In the genomic region with DNA sequence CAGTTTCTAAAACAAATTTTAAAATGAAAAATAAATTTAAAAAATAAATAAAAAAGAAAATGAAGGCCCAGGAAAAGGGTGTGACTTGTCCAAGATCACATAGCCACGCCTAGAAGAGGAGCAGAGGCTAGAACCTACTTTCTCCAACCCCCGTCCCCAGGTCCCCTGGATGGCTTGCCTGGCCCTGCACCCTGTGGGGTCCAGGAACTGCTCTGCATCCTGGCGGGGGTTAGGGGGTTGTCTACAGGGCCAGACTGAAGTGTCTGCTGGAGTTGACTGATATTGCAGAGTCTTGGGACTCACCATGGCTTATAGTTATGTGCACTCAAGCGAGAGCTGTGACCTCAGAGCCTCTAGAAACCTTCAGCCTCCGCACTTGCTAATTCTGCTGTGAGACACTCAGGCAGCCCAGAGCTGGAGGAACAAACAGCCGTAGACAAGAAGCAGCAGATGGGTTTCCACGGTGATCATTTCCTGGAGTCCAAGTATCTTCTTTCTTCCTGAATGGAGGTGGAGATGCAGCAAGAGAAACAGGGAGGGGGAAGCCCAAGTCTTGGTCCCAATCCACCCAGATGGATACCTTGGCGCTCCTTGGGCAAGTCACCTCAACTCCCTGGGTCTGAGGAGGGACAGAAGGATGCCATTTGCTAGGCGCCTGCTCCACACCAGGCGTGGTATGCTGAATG, we compare ENCODE assay signal across 17 cellular contexts. TPM values are rescaled to one million over a fixed set of nuclear protein-coding genes. Genes with fewer than 3 reads are reported as not detected.
DNase-seq lines count a peak whose midpoint lies in the region; ATAC-seq, FAIRE-seq and TF ChIP-seq lines count a peak whose summit lies in the region.
"Had no signal": no experiment of that assay in that cellular context is flagged by ENCODE, and none has a peak within 500 bp of the region (broad histone marks: within the 10 kb centered on the region; RNA-seq: fewer than 3 reads in every experiment).

No MANE protein-coding gene starts in this region.

- POLR2A ChIA-PET in GM12878 (lab: Charles Lee) = interaction anchor here (0.6 kb wide), 1 partner anchor 9 kb away, joined by 3 read pairs; no protein-coding TSS in a partner anchor

- SMC1A ChIA-PET in GM12878 (lab: Charles Lee; ENCODE audit: uncharacterized antibody, unreplicated experiment) = interaction anchor here (0.7 to 1.0 kb wide), 2 partner anchors 9 to 179 kb away, joined by 3 read pairs; no protein-coding TSS in a partner anchor

- RAD21 ChIA-PET in GM12878 (lab: Charles Lee; ENCODE audit: unreplicated experiment) = interaction anchor here (0.5 to 1.7 kb wide), 3 partner anchors 19 to 173 kb away, joined by 4 to 6 read pairs (median 5); partner anchors contain the start of gene PAFAH2

- DNase-seq in NCI-H1436 (lab: John Stamatoyannopoulos, UW) = peak; percentile 16
- no peak for DNase-seq in NCI-H1436 treated with DMSO at 0.1 percent for 48 hours (lab: John Stamatoyannopoulos, UW)
- DNase-seq in NCI-H2171 treated with DMSO at 0.1 percent for 48 hours (lab: John Stamatoyannopoulos, UW) = peak; percentile 97
- no peak for DNase-seq in GM12878 (ENCODE audit: low read depth, low spot score)
- DNase-seq in retina = peak; percentile 51
- no peak for DNase-seq in activated effector memory CD4-positive, alpha-beta T cell treated with anti-CD3 and anti-CD28 coated beads, Interleukin-2, amount 50 U/mL, for 16 hours
- DNase-seq in occipital lobe (lab: John Stamatoyannopoulos, UW) = no peak
- no peak for DNase-seq in SK-N-DZ (ENCODE audit: low spot score)
- DNase-seq: activated CD4-positive, alpha-beta T cell treated with anti-CD3 and anti-CD28 coated beads, Interleukin-2, amount 10 ng/mL, durations not matched to agents 7 days and 5 days; activated gamma-delta T cell; immature natural killer cell; upper lobe of left lung had no signal

- H3K27ac ChIP-seq in GM12878 (ENCODE audit: control insufficient read depth, insufficient read depth) = no peak overlapping the region

- no peak for FAIRE-seq in GM12878 (lab: Jason Lieb, UNC)
- FAIRE-seq: A204.1, D721Med had no signal

- H3K4me3 ChIP-seq in GM12878 = no peak overlapping the region
- H3K4me3 ChIP-seq: upper lobe of left lung had no signal

- no TSS peak for BruUV-seq in GM12878 (replicated peaks; lab: Mats Ljungman, UMichigan)

- no peak overlapping the region for H2AFZ ChIP-seq in GM12878 (ENCODE audit: control insufficient read depth, low read depth, low read length)

- H3K9ac ChIP-seq in GM12878 (ENCODE audit: control insufficient read depth, insufficient read depth, low read length) = no peak overlapping the region

- H3K27me3 ChIP-seq in GM12878 (replicated peaks in 1 of 2; ENCODE audit: control insufficient read depth in 2 of 2, insufficient read depth in 2 of 2, low read length in 1 of 2) = no peaks in the 10 kb centered on the region
- H3K27me3 ChIP-seq: upper lobe of left lung had no signal

- ATAC-seq in GM12878 = peak; percentile 87

- CTCF ChIA-PET in GM12878 (lab: Yijun Ruan, JAX) = interaction anchor here (1.9 kb wide), 1 partner anchor 19 kb away, joined by 7 read pairs; the partner anchor contains the start of gene PAFAH2

- H3K4me1 ChIP-seq in GM12878 (ENCODE audit: control insufficient read depth, insufficient read depth, low read length) = peaks cover 8% of the 10 kb centered on the region; the same call in 1 of the 2 replicates

- TF ChIP-seq RAD21 in GM12878 (IDR thresholded peaks at IDR 0.05; ENCODE audit: insufficient read depth, low read depth, low read length) = no peak

- no peaks in the 10 kb centered on the region for H3K36me3 ChIP-seq in GM12878 (ENCODE audit: control insufficient read depth in 2 of 2, insufficient read depth in 2 of 2, low read length in 1 of 2)
- H3K36me3 ChIP-seq: upper lobe of left lung had no signal

- intact Hi-C loops in GM12878 (cut with micrococcal nuclease; ENCODE audit: unreplicated experiment) = no loop called here

- no peak for TF ChIP-seq POLR2A in GM12878 (IDR thresholded peaks at IDR 0.05; ENCODE audit: low read depth, low read length)

- no peak for TF ChIP-seq CTCF in GM12878 (IDR thresholded peaks at IDR 0.05 in 2 of 3, conservative IDR thresholded peaks at IDR 0.05 in 1 of 3; ENCODE audit: control insufficient read depth in 2 of 3, extremely low read depth in 1 of 3, insufficient read depth in 1 of 3, low read depth in 3 of 3, low read length in 3 of 3)

- no peaks in the 10 kb centered on the region for H3K79me2 ChIP-seq in GM12878 (ENCODE audit: control insufficient read depth, insufficient read depth, low read length)

- H4K20me1 ChIP-seq in GM12878 (ENCODE audit: control insufficient read depth, insufficient read depth) = no peaks in the 10 kb centered on the region

- no peak overlapping the region for H3K4me2 ChIP-seq in GM12878 (ENCODE audit: control insufficient read depth, insufficient read depth)

- no peaks in the 10 kb centered on the region for H3K9me3 ChIP-seq in GM12878 (replicated peaks; ENCODE audit: control insufficient read depth, insufficient read depth, low read length)
- H3K9me3 ChIP-seq: upper lobe of left lung had no signal

- in situ Hi-C loops in GM12878 (cut with MboI) = no loop called here

- 41% methylated on average over 10 of the region's 10 CpGs for WGBS in GM12878 (ENCODE audit: insufficient coverage, insufficient replicate concordance, low lambda C conversion rate, missing lambda C conversion rate)

- no peak for TF ChIP-seq EP300 in GM12878 (IDR thresholded peaks at IDR 0.05; ENCODE audit: borderline replicate concordance in 1 of 2, control insufficient read depth in 1 of 2, low read depth in 2 of 2, low read length in 2 of 2)

RNA-seq across cellular contexts. Expression of gene EXTL1, which starts 5.2 kb away (rescaled TPM):
- not detected in 2 replicates for total RNA-seq in GM12878 (2013; cell fraction: nucleolus; rRNA removed)
- total RNA-seq in GM12878 (2014; rRNA removed) (not detected in 2 replicates), GM12878 (2014; rRNA removed; fragmentation: Illumina TruSeq; extraction: Trizol) (not detected in 2 replicates), GM12878 (2021) (not detected in 2 replicates), occipital lobe (2.3 TPM)
- polyA plus RNA-seq in GM12878 (2011; ENCODE audit: low read depth) = not detected
- polyA plus RNA-seq in GM12878 (2011; rRNA removed) (not detected in 2 replicates), GM12878 (2014; fragmentation: Illumina TruSeq; extraction: Trizol) (not detected in 2 replicates), GM12878 (2014; fragmentation: Nextera tagmentation; extraction: Ambion mirVana) (not detected), GM12878 (2014; rRNA removed) (not detected in 2 replicates), GM12878 (2016; fragmentation: Nextera tagmentation; extraction: Ambion mirVana) (not detected)
- polyA plus RNA-seq in GM12878 (2011; cell fraction: cytosol; rRNA removed) = not detected in 2 replicates
- polyA plus RNA-seq in GM12878 (2011; cell fraction: nucleus; rRNA removed) = not detected in 2 replicates
- not detected in 2 replicates for polyA plus RNA-seq in GM12878 (2012)
- polyA minus RNA-seq in GM12878 (2011; rRNA and poly(A)+ RNA removed) = not detected in 2 replicates
- not detected in 2 replicates for polyA minus RNA-seq in GM12878 (2011; cell fraction: cytosol; rRNA and poly(A)+ RNA removed)
- polyA minus RNA-seq in GM12878 (2011; cell fraction: nucleus; rRNA and poly(A)+ RNA removed) = not detected in 2 replicates
- polyA plus RNA-seq in SK-N-DZ (2014; cell fraction: cytosol; rRNA removed) = 0.33 TPM in 1 of 2 replicates, not detected in the other
- polyA plus RNA-seq in SK-N-DZ (2014; cell fraction: nucleus; rRNA removed) = 0.05 and 0.34 TPM in 2 replicates
- total RNA-seq: activated CD4-positive, alpha-beta T cell treated with anti-CD3 and anti-CD28 coated beads, Interleukin-2, amount 10 ng/mL, durations not matched to agents 7 days and 5 days; T-helper 1 cell treated with Interleukin-12 subunit alpha and Interleukin-12 subunit beta and Interleukin-4 antibody, amounts not matched to agents 30 ng/mL and 1 ng/mL, for 36 hours had no signal
- polyA plus RNA-seq: immature natural killer cell had no signal

RNA-seq across cellular contexts. Expression of gene PAFAH2, which starts 18.5 kb away (rescaled TPM):
- 6.9 and 7.0 TPM in 2 replicates for total RNA-seq in GM12878 (2013; cell fraction: nucleolus; rRNA removed)
- total RNA-seq in GM12878 (2014; rRNA removed) (4.9 and 5.2 TPM in 2 replicates), GM12878 (2014; rRNA removed; fragmentation: Illumina TruSeq; extraction: Trizol) (5.9 and 6.8 TPM in 2 replicates), GM12878 (2021) (5.0 and 6.6 TPM in 2 replicates), occipital lobe (1.9 TPM)
- 2.3 TPM for polyA plus RNA-seq in GM12878 (2011; ENCODE audit: low read depth)
- polyA plus RNA-seq in GM12878 (2011; rRNA removed) (9.5 and 9.6 TPM in 2 replicates), GM12878 (2014; fragmentation: Illumina TruSeq; extraction: Trizol) (5.3 and 6.5 TPM in 2 replicates), GM12878 (2014; fragmentation: Nextera tagmentation; extraction: Ambion mirVana) (1 to 10 TPM; 3.0 to 4.0 TPM), GM12878 (2014; rRNA removed) (6.9 and 7.0 TPM in 2 replicates), GM12878 (2016; fragmentation: Nextera tagmentation; extraction: Ambion mirVana) (1 to 10 TPM; 6.5 to 7.7 TPM)
- polyA plus RNA-seq in GM12878 (2011; cell fraction: cytosol; rRNA removed) = 7.4 and 7.8 TPM in 2 replicates
- polyA plus RNA-seq in GM12878 (2011; cell fraction: nucleus; rRNA removed) = 4.0 and 5.2 TPM in 2 replicates
- 2.6 and 4.6 TPM in 2 replicates for polyA plus RNA-seq in GM12878 (2012)
- polyA minus RNA-seq in GM12878 (2011; rRNA and poly(A)+ RNA removed) = 7.3 and 7.5 TPM in 2 replicates
- polyA minus RNA-seq in GM12878 (2011; cell fraction: cytosol; rRNA and poly(A)+ RNA removed) = 2.4 and 2.9 TPM in 2 replicates
- polyA minus RNA-seq in GM12878 (2011; cell fraction: nucleus; rRNA and poly(A)+ RNA removed) = 2.3 and 3.9 TPM in 2 replicates
- 6.1 and 12.0 TPM in 2 replicates for polyA plus RNA-seq in SK-N-DZ (2014; cell fraction: cytosol; rRNA removed)
- polyA plus RNA-seq in SK-N-DZ (2014; cell fraction: nucleus; rRNA removed) = 2.2 and 6.3 TPM in 2 replicates

RNA-seq across cellular contexts. Expression of gene SLC30A2, which starts 29.5 kb away (rescaled TPM):
- total RNA-seq in GM12878 (2013; cell fraction: nucleolus; rRNA removed) = not detected in 2 replicates
- total RNA-seq in GM12878 (2014; rRNA removed) (not detected in 2 replicates), GM12878 (2014; rRNA removed; fragmentation: Illumina TruSeq; extraction: Trizol) (not detected in 2 replicates), GM12878 (2021) (0.13 TPM in 1 of 2 replicates, not detected in the other), occipital lobe (not detected)
- polyA plus RNA-seq in GM12878 (2011; ENCODE audit: low read depth) = not detected
- polyA plus RNA-seq in GM12878 (2011; rRNA removed) (not detected in 2 replicates), GM12878 (2014; fragmentation: Illumina TruSeq; extraction: Trizol) (not detected in 2 replicates), GM12878 (2014; fragmentation: Nextera tagmentation; extraction: Ambion mirVana) (not detected), GM12878 (2014; rRNA removed) (not detected in 2 replicates), GM12878 (2016; fragmentation: Nextera tagmentation; extraction: Ambion mirVana) (not detected)
- not detected in 2 replicates for polyA plus RNA-seq in GM12878 (2011; cell fraction: cytosol; rRNA removed)
- not detected in 2 replicates for polyA plus RNA-seq in GM12878 (2011; cell fraction: nucleus; rRNA removed)
- not detected in 2 replicates for polyA plus RNA-seq in GM12878 (2012)
- polyA minus RNA-seq in GM12878 (2011; rRNA and poly(A)+ RNA removed) = not detected in 2 replicates
- not detected in 2 replicates for polyA minus RNA-seq in GM12878 (2011; cell fraction: cytosol; rRNA and poly(A)+ RNA removed)
- polyA minus RNA-seq in GM12878 (2011; cell fraction: nucleus; rRNA and poly(A)+ RNA removed) = not detected in 2 replicates
- not detected in 2 replicates for polyA plus RNA-seq in SK-N-DZ (2014; cell fraction: cytosol; rRNA removed)
- polyA plus RNA-seq in SK-N-DZ (2014; cell fraction: nucleus; rRNA removed) = not detected in 2 replicates
- total RNA-seq: activated CD4-positive, alpha-beta T cell treated with anti-CD3 and anti-CD28 coated beads, Interleukin-2, amount 10 ng/mL, durations not matched to agents 7 days and 5 days; cerebellum; fibroblast of lung; T-helper 1 cell treated with Interleukin-12 subunit alpha and Interleukin-12 subunit beta and Interleukin-4 antibody, amounts not matched to agents 30 ng/mL and 1 ng/mL, for 36 hours had no signal
- polyA plus RNA-seq: fibroblast of lung, immature natural killer cell had no signal

RNA-seq across cellular contexts. Expression of gene TRIM63, which starts 51.0 kb away (rescaled TPM):
- not detected in 2 replicates for total RNA-seq in GM12878 (2013; cell fraction: nucleolus; rRNA removed)
- total RNA-seq in GM12878 (2014; rRNA removed) (not detected in 2 replicates), GM12878 (2014; rRNA removed; fragmentation: Illumina TruSeq; extraction: Trizol) (not detected in 2 replicates), GM12878 (2021) (not detected in 2 replicates), occipital lobe (0.16 TPM)
- polyA plus RNA-seq in GM12878 (2011; ENCODE audit: low read depth) = not detected
- polyA plus RNA-seq in GM12878 (2011; rRNA removed) (not detected in 2 replicates), GM12878 (2014; fragmentation: Illumina TruSeq; extraction: Trizol) (not detected in 2 replicates), GM12878 (2014; fragmentation: Nextera tagmentation; extraction: Ambion mirVana) (not detected), GM12878 (2014; rRNA removed) (not detected in 2 replicates), GM12878 (2016; fragmentation: Nextera tagmentation; extraction: Ambion mirVana) (not detected)
- polyA plus RNA-seq in GM12878 (2011; cell fraction: cytosol; rRNA removed) = not detected in 2 replicates
- polyA plus RNA-seq in GM12878 (2011; cell fraction: nucleus; rRNA removed) = not detected in 2 replicates
- polyA plus RNA-seq in GM12878 (2012) = not detected in 2 replicates
- polyA minus RNA-seq in GM12878 (2011; rRNA and poly(A)+ RNA removed) = not detected in 2 replicates
- not detected in 2 replicates for polyA minus RNA-seq in GM12878 (2011; cell fraction: cytosol; rRNA and poly(A)+ RNA removed)
- polyA minus RNA-seq in GM12878 (2011; cell fraction: nucleus; rRNA and poly(A)+ RNA removed) = not detected in 2 replicates
- polyA plus RNA-seq in SK-N-DZ (2014; cell fraction: cytosol; rRNA removed) = not detected in 2 replicates
- polyA plus RNA-seq in SK-N-DZ (2014; cell fraction: nucleus; rRNA removed) = not detected in 2 replicates
- total RNA-seq: cerebellum; fibroblast of lung; T-helper 1 cell treated with Interleukin-12 subunit alpha and Interleukin-12 subunit beta and Interleukin-4 antibody, amounts not matched to agents 30 ng/mL and 1 ng/mL, for 36 hours had no signal
- polyA plus RNA-seq: fibroblast of lung had no signal

Comparison
In these comparisons a context has a peak if more than half of its experiments do, and no peak if none do; other contexts are left out.
1. DNase-seq: peak in NCI-H1436 (single experiment), NCI-H2171 treated with DMSO at 0.1 percent for 48 hours (single experiment) and retina (single experiment); none in NCI-H1436 treated with DMSO at 0.1 percent for 48 hours (single experiment), GM12878 (single experiment), activated effector memory CD4-positive, alpha-beta T cell treated with anti-CD3 and anti-CD28 coated beads, Interleukin-2, amount 50 U/mL, for 16 hours (single experiment), occipital lobe (single experiment) and SK-N-DZ (single experiment).